Comparison of ENCODE assay signal across 11 cellular contexts in genomic region chr7:135238112-135238744, GRCh38. TPM values are rescaled to one million over a fixed set of nuclear protein-coding genes. Genes with fewer than 3 reads are reported as not detected.
DNase-seq lines count a peak whose midpoint lies in the region; ATAC-seq and TF ChIP-seq lines count a peak whose summit lies in the region.
"Had no signal": no experiment of that assay in that cellular context is flagged by ENCODE, and none has a peak within 500 bp of the region (broad histone marks: within the 10 kb centered on the region; RNA-seq: fewer than 3 reads in every experiment).

No MANE protein-coding gene starts in this region.

- intact Hi-C loops in transverse colon (cut with DNase I; ENCODE audit: low total_unique reads), result no loop called here

- H3K9me3 Mint-ChIP-seq in brain (no peaks in the 10 kb centered on the region), neural crest cell (no peaks in the 10 kb centered on the region)

- H3K27ac Mint-ChIP-seq in brain (no peak overlapping the region), neural crest cell (ENCODE audit: unreplicated experiment) (no peak overlapping the region)

- H3K9me3 ChIP-seq in transverse colon, result no peaks in the 10 kb centered on the region
- H3K9me3 ChIP-seq: ascending aorta had no signal

- no peak for TF ChIP-seq POLR2A in transverse colon (IDR thresholded peaks at IDR 0.05)

- in situ Hi-C loops in transverse colon (cut with MboI; ENCODE audit: low pct_ligation_motif_present in 1 of 4, low pct_unique_long_range_greater_than_20kb in 1 of 4, low sequenced_read_pairs in 3 of 4), result no loop called here

- no peak for ATAC-seq in GM19395 (IDR thresholded peaks at IDR 0.05; ENCODE audit: unreplicated experiment)

- H3K27ac ChIP-seq in transverse colon, result no peak overlapping the region
- H3K27ac ChIP-seq: ascending aorta had no signal

- no peaks in the 10 kb centered on the region for H3K4me1 ChIP-seq in transverse colon
- H3K4me1 ChIP-seq: ascending aorta had no signal

- H3K27me3 Mint-ChIP-seq in brain, result peaks cover 9% of the 10 kb centered on the region
- H3K27me3 Mint-ChIP-seq in neural crest cell (ENCODE audit: low read depth), result no peaks in the 10 kb centered on the region

- TF ChIP-seq EP300 in transverse colon (IDR thresholded peaks at IDR 0.05; ENCODE audit: low read depth), result no peak

- no peak overlapping the region for H3K4me3 Mint-ChIP-seq in brain
- no peak overlapping the region for H3K4me3 Mint-ChIP-seq in neural crest cell

- H3K4me3 ChIP-seq in transverse colon, result no peak overlapping the region
- H3K4me3 ChIP-seq: ascending aorta had no signal

- WGBS in transverse colon (ENCODE audit: low coverage in 1 of 2), 2 donors, result 80 to 100% methylated on average over 1 to 11 of the region's 11 CpGs

- peak; percentile 17 to 30 for TF ChIP-seq CTCF in brain (conservative IDR thresholded peaks at IDR 0.05)
- peak; percentile 54 for TF ChIP-seq CTCF in neural crest cell (conservative IDR thresholded peaks at IDR 0.05)
- TF ChIP-seq CTCF in transverse colon (IDR thresholded peaks at IDR 0.05), result peak in 1 of 5 experiments; percentile 10

- DNase-seq in NCI-H748 (lab: John Stamatoyannopoulos, UW; ENCODE audit: unreplicated experiment) (peak; percentile 22), NCI-H748 treated with DMSO at 0.1 percent for 48 hours (lab: John Stamatoyannopoulos, UW) (no peak), Kasumi-1 (lab: John Stamatoyannopoulos, UW) (peak; percentile 16 to 24), neural crest cell (ENCODE audit: low read depth, low spot score) (no peak), foreskin melanocyte (no peak), transverse colon (no peak)
- DNase-seq: AML-193 had no signal

- peaks cover 8% of the 10 kb centered on the region for H3K4me1 Mint-ChIP-seq in brain
- H3K4me1 Mint-ChIP-seq in neural crest cell, result peaks cover 4% of the 10 kb centered on the region

- H3K36me3 Mint-ChIP-seq in brain, result no peaks in the 10 kb centered on the region
- H3K36me3 Mint-ChIP-seq in neural crest cell (ENCODE audit: low read depth), result no peaks in the 10 kb centered on the region

- no peaks in the 10 kb centered on the region for H3K36me3 ChIP-seq in transverse colon
- H3K36me3 ChIP-seq: ascending aorta had no signal

- H3K27me3 ChIP-seq in transverse colon, result no peaks in the 10 kb centered on the region
- H3K27me3 ChIP-seq: ascending aorta had no signal

RNA-seq across cellular contexts. Expression of gene STRA8, which starts 4.6 kb away (rescaled TPM):
- not detected for polyA plus RNA-seq in brain (ENCODE audit: insufficient read depth, low read depth, low replicate concordance)
- total RNA-seq in neural crest cell, result not detected in 2 replicates
- not detected for total RNA-seq in transverse colon
- total RNA-seq: ascending aorta; T-helper 1 cell treated with Interleukin-12 subunit alpha and Interleukin-12 subunit beta and Interleukin-4 antibody, amounts not matched to agents 30 ng/mL and 1 ng/mL, for 36 hours had no signal

RNA-seq across cellular contexts. Expression of gene WDR91, which starts 26.9 kb away (rescaled TPM):
- 8.0 TPM for polyA plus RNA-seq in brain (ENCODE audit: insufficient read depth, low read depth, low replicate concordance)
- total RNA-seq in neural crest cell, result 14.5 and 15.2 TPM in 2 replicates
- total RNA-seq in transverse colon, result 10 to 100 TPM in 2 of 4 donors, 1 to 10 TPM in 2; 6.7 to 19.9 (median 12.6) TPM

Comparison
In these comparisons a context has a peak if more than half of its experiments do, and no peak if none do; other contexts are left out.
1. DNase-seq: peak in NCI-H748 (single experiment) and Kasumi-1 (2 of 2); none in NCI-H748 treated with DMSO at 0.1 percent for 48 hours (single experiment), neural crest cell (single experiment), foreskin melanocyte (single experiment) and transverse colon (single experiment).